10 cellular contexts compared by ENCODE assay signal in genomic region chr12:57455374-57456144, GRCh38. TPM values are rescaled to one million over a fixed set of nuclear protein-coding genes. Genes with fewer than 3 reads are reported as not detected.
DNase-seq lines count a peak whose midpoint lies in the region; ATAC-seq lines count a peak whose summit lies in the region.
"Had no signal": no experiment of that assay in that cellular context is flagged by ENCODE, and none has a peak within 500 bp of the region (broad histone marks: within the 10 kb centered on the region; RNA-seq: fewer than 3 reads in every experiment).

No MANE protein-coding gene starts in this region.

- peak overlapping the region; percentile 70 for H3K27ac ChIP-seq in Karpas-422 (ENCODE audit: low read length)
- H3K27ac ChIP-seq in naive thymus-derived CD4-positive, alpha-beta T cell (ENCODE audit: low read depth, low read length) = no peak overlapping the region

- no peaks in the 10 kb centered on the region for H3K9me2 ChIP-seq in Karpas-422 (replicated peaks; ENCODE audit: insufficient read depth, low read length)

- no peaks in the 10 kb centered on the region for H3K27me3 ChIP-seq in Karpas-422 (ENCODE audit: low read length)
- H3K27me3 ChIP-seq in naive thymus-derived CD4-positive, alpha-beta T cell (ENCODE audit: control insufficient read depth in 2 of 2, insufficient read depth in 2 of 2, low read length in 2 of 2) = no peaks in the 10 kb centered on the region

- H3K27me3 Mint-ChIP-seq in activated naive CD8-positive, alpha-beta T cell treated with anti-CD3 and anti-CD28 coated beads, Interleukin-2, amount 10 ng/mL, durations not matched to agents 7 days and 5 days = peaks cover 6% of the 10 kb centered on the region
- H3K27me3 Mint-ChIP-seq in naive thymus-derived CD4-positive, alpha-beta T cell = peaks cover 0 to 8% (median 4%) of the 10 kb centered on the region in 5 donors
- H3K27me3 Mint-ChIP-seq in immature natural killer cell (ENCODE audit: low read depth in 3 of 3) = peaks cover 5 to 14% (median 9%) of the 10 kb centered on the region in 3 donors

- peak overlapping the region; percentile 75 for H3K9ac ChIP-seq in Karpas-422 (ENCODE audit: low read length)

- peaks cover 54% of the 10 kb centered on the region for H3K4me1 ChIP-seq in Karpas-422 (ENCODE audit: low read length)
- peaks cover 4 to 11% of the 10 kb centered on the region in 2 donors for H3K4me1 ChIP-seq in naive thymus-derived CD4-positive, alpha-beta T cell (ENCODE audit: control insufficient read depth in 2 of 2, insufficient read depth in 2 of 2, low read length in 2 of 2)

- peak overlapping the region; percentile 79 for H3K4me3 Mint-ChIP-seq in activated naive CD8-positive, alpha-beta T cell treated with anti-CD3 and anti-CD28 coated beads, Interleukin-2, amount 10 ng/mL, durations not matched to agents 7 days and 5 days
- H3K4me3 Mint-ChIP-seq in naive thymus-derived CD4-positive, alpha-beta T cell = peak overlapping the region; percentile 3 to 81 (median 73)
- H3K4me3 Mint-ChIP-seq in immature natural killer cell = peak overlapping the region in 2 of 5 donors; percentile 38 to 65
- H3K4me3 Mint-ChIP-seq: dendritic cell treated with granulocyte-macrophage colony-stimulating factor and Interleukin-4, amounts not matched to agents 40 ng/mL and 50 ng/mL, for 4 days had no signal

- no peaks in the 10 kb centered on the region for H3K9me3 ChIP-seq in Karpas-422 (ENCODE audit: low read length)
- no peaks in the 10 kb centered on the region for H3K9me3 ChIP-seq in naive thymus-derived CD4-positive, alpha-beta T cell (ENCODE audit: control insufficient read depth in 2 of 3, low read length in 3 of 3)
- H3K9me3 ChIP-seq: MG63 had no signal

- peaks cover 20% of the 10 kb centered on the region for H3K4me1 Mint-ChIP-seq in activated naive CD8-positive, alpha-beta T cell treated with anti-CD3 and anti-CD28 coated beads, Interleukin-2, amount 10 ng/mL, durations not matched to agents 7 days and 5 days
- H3K4me1 Mint-ChIP-seq in naive thymus-derived CD4-positive, alpha-beta T cell = peaks cover 19 to 33% (median 23%) of the 10 kb centered on the region in 7 donors
- H3K4me1 Mint-ChIP-seq in immature natural killer cell = peaks cover 18 to 27% of the 10 kb centered on the region in 2 donors

- H3K36me3 Mint-ChIP-seq in activated naive CD8-positive, alpha-beta T cell treated with anti-CD3 and anti-CD28 coated beads, Interleukin-2, amount 10 ng/mL, durations not matched to agents 7 days and 5 days = no peaks in the 10 kb centered on the region
- H3K36me3 Mint-ChIP-seq in naive thymus-derived CD4-positive, alpha-beta T cell = no peaks in the 10 kb centered on the region
- H3K36me3 Mint-ChIP-seq in immature natural killer cell = no peaks in the 10 kb centered on the region

- H3K27ac Mint-ChIP-seq in activated naive CD8-positive, alpha-beta T cell treated with anti-CD3 and anti-CD28 coated beads, Interleukin-2, amount 10 ng/mL, durations not matched to agents 7 days and 5 days = peak overlapping the region; percentile 76
- H3K27ac Mint-ChIP-seq in naive thymus-derived CD4-positive, alpha-beta T cell = peak overlapping the region in 3 of 9 donors; percentile 42 to 84 (median 42)
- no peak overlapping the region for H3K27ac Mint-ChIP-seq in immature natural killer cell
- H3K27ac Mint-ChIP-seq: dendritic cell treated with granulocyte-macrophage colony-stimulating factor and Interleukin-4, amounts not matched to agents 40 ng/mL and 50 ng/mL, for 4 days had no signal

- POLR2A ChIA-PET in activated naive CD8-positive, alpha-beta T cell treated with anti-CD3 and anti-CD28 coated beads, Interleukin-2, amount 10 ng/mL, durations not matched to agents 7 days and 5 days (lab: Charles Lee) = interaction anchor here (1.1 kb wide), 1 partner anchor 65 kb away, joined by 3 read pairs; the partner anchor contains the start of gene DDIT3
- POLR2A ChIA-PET in naive thymus-derived CD4-positive, alpha-beta T cell (lab: Charles Lee) = interaction anchor here (0.8 to 1.2 kb wide), 3 partner anchors 10 to 56 kb away, joined by 3 read pairs; no protein-coding TSS in a partner anchor

- peak overlapping the region; percentile 71 for H3K4me3 ChIP-seq in Karpas-422 (ENCODE audit: low read length)
- peak overlapping the region; percentile 20 for H3K4me3 ChIP-seq in naive thymus-derived CD4-positive, alpha-beta T cell (ENCODE audit: low read length)
- H3K4me3 ChIP-seq: MG63 had no signal

- intact Hi-C loops in naive thymus-derived CD4-positive, alpha-beta T cell (cut with micrococcal nuclease) = loop anchor here (1.0 to 10.0 kb wide), 5 partner anchors 148 to 343 kb away; partner anchors contain the start of genes LRP1 (in 1 of the 2), OS9 (in 1 of the 2) and STAT6 (in 1 of the 2)

- DNase-seq in DMS53 (lab: John Stamatoyannopoulos, UW) (peak; percentile 69), Karpas-422 (peak; percentile 65), NCI-H2227 (lab: John Stamatoyannopoulos, UW; ENCODE audit: unreplicated experiment) (no peak), cortex of kidney (lab: John Stamatoyannopoulos, UW) (no peak), immature natural killer cell (no peak)
- no peak for DNase-seq in activated naive CD8-positive, alpha-beta T cell treated with anti-CD3 and anti-CD28 coated beads, Interleukin-2, amount 10 ng/mL, durations not matched to agents 7 days and 5 days
- DNase-seq in naive thymus-derived CD4-positive, alpha-beta T cell = no peak

- CTCF ChIA-PET in naive thymus-derived CD4-positive, alpha-beta T cell (lab: Charles Lee) = interaction anchor here (0.7 to 1.5 kb wide), 15 partner anchors 11 to 366 kb away, joined by 3 to 5 read pairs (median 3); partner anchors contain the start of gene B4GALNT1

- peak overlapping the region; percentile 59; the same call in 1 of the 2 replicates for H2AFZ ChIP-seq in Karpas-422 (ENCODE audit: low read length)

- no peaks in the 10 kb centered on the region for H3K36me3 ChIP-seq in Karpas-422 (ENCODE audit: insufficient read depth, low read length)
- no peaks in the 10 kb centered on the region for H3K36me3 ChIP-seq in naive thymus-derived CD4-positive, alpha-beta T cell (ENCODE audit: control insufficient read depth in 2 of 3, insufficient read depth in 3 of 3, low read length in 3 of 3)
- H3K36me3 ChIP-seq: MG63 had no signal

- no peak for ATAC-seq in activated naive CD8-positive, alpha-beta T cell treated with anti-CD3 and anti-CD28 coated beads, Interleukin-2, amount 10 ng/mL, durations not matched to agents 7 days and 5 days (ENCODE audit: low read depth)
- no peak for ATAC-seq in naive thymus-derived CD4-positive, alpha-beta T cell

- no peaks in the 10 kb centered on the region for H3K79me2 ChIP-seq in Karpas-422 (ENCODE audit: low read length)

- H4K20me1 ChIP-seq in Karpas-422 (ENCODE audit: insufficient read depth, low read depth, low read length) = no peaks in the 10 kb centered on the region

- peak overlapping the region; percentile 70 for H3K4me2 ChIP-seq in Karpas-422 (ENCODE audit: low read depth, low read length, poor library complexity, severe bottlenecking)

- no peaks in the 10 kb centered on the region for H3K9me3 Mint-ChIP-seq in activated naive CD8-positive, alpha-beta T cell treated with anti-CD3 and anti-CD28 coated beads, Interleukin-2, amount 10 ng/mL, durations not matched to agents 7 days and 5 days
- peaks cover 0 to 2% (median 0%) of the 10 kb centered on the region in 11 donors for H3K9me3 Mint-ChIP-seq in naive thymus-derived CD4-positive, alpha-beta T cell
- H3K9me3 Mint-ChIP-seq in immature natural killer cell = no peaks in the 10 kb centered on the region
- H3K9me3 Mint-ChIP-seq: dendritic cell treated with granulocyte-macrophage colony-stimulating factor and Interleukin-4, amounts not matched to agents 40 ng/mL and 50 ng/mL, for 4 days had no signal

RNA-seq across cellular contexts. Expression of gene INHBE, which starts 0.5 kb away (rescaled TPM):
- 14.3 and 17.9 TPM in 2 replicates for total RNA-seq in Karpas-422 (2014; rRNA removed; shearing (Covaris generic); ENCODE audit: low replicate concordance)
- not detected for total RNA-seq in activated naive CD8-positive, alpha-beta T cell treated with anti-CD3 and anti-CD28 coated beads, Interleukin-2, amount 10 ng/mL, durations not matched to agents 7 days and 5 days
- total RNA-seq in naive thymus-derived CD4-positive, alpha-beta T cell = under 1 TPM in 1 of 5 experiments, not detected in 4; 0.12 TPM
- polyA plus RNA-seq in naive thymus-derived CD4-positive, alpha-beta T cell = not detected
- not detected for polyA plus RNA-seq in immature natural killer cell
- total RNA-seq: lung microvascular endothelial cell had no signal

RNA-seq across cellular contexts. Expression of gene GLI1, which starts 4.0 kb away (rescaled TPM):
- total RNA-seq in Karpas-422 (2014; rRNA removed; shearing (Covaris generic); ENCODE audit: low replicate concordance) = 1.9 and 9.3 TPM in 2 replicates
- under 1 TPM; 0.54 to 0.86 TPM for total RNA-seq in activated naive CD8-positive, alpha-beta T cell treated with anti-CD3 and anti-CD28 coated beads, Interleukin-2, amount 10 ng/mL, durations not matched to agents 7 days and 5 days
- total RNA-seq in naive thymus-derived CD4-positive, alpha-beta T cell = 1 to 10 TPM in 2 of 5 experiments, under 1 TPM in 3; 0.39 to 1.4 (median 0.45) TPM
- polyA plus RNA-seq in naive thymus-derived CD4-positive, alpha-beta T cell = not detected
- under 1 TPM in 2 of 3 donors, not detected in 1; 0.33 to 0.40 TPM for polyA plus RNA-seq in immature natural killer cell
- total RNA-seq: lung microvascular endothelial cell had no signal

RNA-seq across cellular contexts. Expression of gene INHBC, which starts 21.0 kb away (rescaled TPM):
- 0.11 TPM in 1 of 2 replicates, not detected in the other for total RNA-seq in Karpas-422 (2014; rRNA removed; shearing (Covaris generic); ENCODE audit: low replicate concordance)
- total RNA-seq in activated naive CD8-positive, alpha-beta T cell treated with anti-CD3 and anti-CD28 coated beads, Interleukin-2, amount 10 ng/mL, durations not matched to agents 7 days and 5 days = under 1 TPM in 1 of 2 experiments, not detected in 1; 0.14 TPM
- under 1 TPM in 1 of 5 experiments, not detected in 4; 0.16 TPM for total RNA-seq in naive thymus-derived CD4-positive, alpha-beta T cell
- polyA plus RNA-seq in naive thymus-derived CD4-positive, alpha-beta T cell = not detected
- under 1 TPM in 1 of 3 donors, not detected in 2; 0.15 TPM for polyA plus RNA-seq in immature natural killer cell
- total RNA-seq: lung microvascular endothelial cell had no signal

RNA-seq across cellular contexts. Expression of gene ARHGAP9, which starts 24.1 kb away (rescaled TPM):
- total RNA-seq in Karpas-422 (2014; rRNA removed; shearing (Covaris generic); ENCODE audit: low replicate concordance) = 6.7 and 12.3 TPM in 2 replicates
- total RNA-seq in activated naive CD8-positive, alpha-beta T cell treated with anti-CD3 and anti-CD28 coated beads, Interleukin-2, amount 10 ng/mL, durations not matched to agents 7 days and 5 days = 100 to 1,000 TPM; 282 to 304 TPM
- 100 to 1,000 TPM; 201 to 366 (median 347) TPM for total RNA-seq in naive thymus-derived CD4-positive, alpha-beta T cell
- polyA plus RNA-seq in naive thymus-derived CD4-positive, alpha-beta T cell = 100 to 1,000 TPM; 198 to 283 TPM
- polyA plus RNA-seq in immature natural killer cell = 100 to 1,000 TPM; 148 to 294 (median 163) TPM
- total RNA-seq: lung microvascular endothelial cell had no signal

RNA-seq across cellular contexts. Expression of gene R3HDM2, which starts 24.7 kb away (rescaled TPM):
- total RNA-seq in Karpas-422 (2014; rRNA removed; shearing (Covaris generic); ENCODE audit: low replicate concordance) = 31.9 and 39.0 TPM in 2 replicates
- total RNA-seq in activated naive CD8-positive, alpha-beta T cell treated with anti-CD3 and anti-CD28 coated beads, Interleukin-2, amount 10 ng/mL, durations not matched to agents 7 days and 5 days = 10 to 100 TPM; 91.5 to 97.1 TPM
- total RNA-seq in naive thymus-derived CD4-positive, alpha-beta T cell = 100 to 1,000 TPM in 4 of 5 experiments, 10 to 100 TPM in 1; 74.9 to 145 (median 120) TPM
- polyA plus RNA-seq in naive thymus-derived CD4-positive, alpha-beta T cell = 10 to 100 TPM; 13.7 to 25.8 TPM
- polyA plus RNA-seq in immature natural killer cell = 10 to 100 TPM in 1 of 3 donors, 1 to 10 TPM in 1, under 1 TPM in 1; 0.12 to 19.0 (median 3.3) TPM

Comparison
In these comparisons a context has a peak if more than half of its experiments do, and no peak if none do; other contexts are left out.
1. DNase-seq: peak in DMS53 (single experiment) and Karpas-422 (single experiment); none in activated naive CD8-positive, alpha-beta T cell treated with anti-CD3 and anti-CD28 coated beads, Interleukin-2, amount 10 ng/mL, durations not matched to agents 7 days and 5 days (single experiment), naive thymus-derived CD4-positive, alpha-beta T cell (0 of 9), NCI-H2227 (single experiment), cortex of kidney (single experiment) and immature natural killer cell (0 of 3).
2. RNA of gene INHBE, which starts 0.5 kb away (total RNA-seq): 14.3 to 17.9 TPM in Karpas-422; not detected in activated naive CD8-positive, alpha-beta T cell treated with anti-CD3 and anti-CD28 coated beads, Interleukin-2, amount 10 ng/mL, durations not matched to agents 7 days and 5 days and 0.12 TPM in naive thymus-derived CD4-positive, alpha-beta T cell; every median in the first group is over 10 times any median in the second.